Comparison of ENCODE assay signal across 22 cellular contexts in the genomic region with DNA sequence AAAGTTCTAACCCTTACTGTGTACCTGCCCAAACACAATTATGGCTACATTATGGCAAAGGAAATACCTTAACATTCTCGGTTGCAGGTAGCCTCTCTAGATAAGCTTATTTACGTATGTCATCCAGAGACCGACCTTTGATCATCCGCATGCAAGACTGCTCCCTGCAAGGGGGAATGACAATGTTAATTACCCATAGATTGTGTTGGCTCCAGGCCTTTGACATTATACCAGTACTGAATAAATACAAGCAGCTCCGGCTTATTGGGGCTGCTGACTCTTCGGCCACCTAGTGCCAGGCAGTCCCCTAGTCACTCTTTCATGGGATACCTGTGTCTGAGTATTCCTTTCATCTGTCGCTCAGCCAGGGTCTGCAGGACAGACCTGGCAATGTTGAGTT.
A peak's percentile ranks its signal among the peaks of the same experiment; 100 is the strongest.
DNase-seq lines count a peak whose midpoint lies in the region; ATAC-seq, FAIRE-seq and TF ChIP-seq lines count a peak whose summit lies in the region.
"Had no signal": no experiment of that assay in that cellular context is flagged by ENCODE, and none has a peak within 500 bp of the region (broad histone marks: within the 10 kb centered on the region; RNA-seq: fewer than 3 reads in every experiment).

No MANE protein-coding gene starts in this region.

- 2% methylated on average over 4 of the region's 7 CpGs for WGBS in HepG2 (ENCODE audit: low lambda C conversion rate)

- H3K9ac ChIP-seq in HepG2 (ENCODE audit: insufficient read depth, low read depth, low read length): no peak overlapping the region
- H3K9ac ChIP-seq: GM23248, KMS-11 had no signal

- no peak overlapping the region for H2AFZ ChIP-seq in HepG2 (ENCODE audit: low read length)
- H2AFZ ChIP-seq: GM23248 had no signal

- CTCF ChIA-PET in HepG2 (lab: Yijun Ruan, JAX; ENCODE audit: low intra/inter-chr PET ratio, low total read pairs): no interaction called here

- peaks cover 9% of the 10 kb centered on the region for H3K4me1 ChIP-seq in HepG2 (ENCODE audit: insufficient read depth, low read length)
- no peaks in the 10 kb centered on the region for H3K4me1 ChIP-seq in foreskin keratinocyte
- H3K4me1 ChIP-seq in effector memory CD4-positive, alpha-beta T cell (ENCODE audit: control insufficient read depth, insufficient read depth, low read length, poor library complexity, severe bottlenecking): no peaks in the 10 kb centered on the region

- TF ChIP-seq RAD21 in HepG2 (CRISPR knock-in tag; IDR thresholded peaks at IDR 0.05): no peak

- no peak overlapping the region for H3K4me3 ChIP-seq in HepG2 (replicated peaks in 1 of 3; ENCODE audit: insufficient read depth in 1 of 3, low read depth in 2 of 3, low read length in 3 of 3)
- no peak overlapping the region for H3K4me3 ChIP-seq in effector memory CD4-positive, alpha-beta T cell (ENCODE audit: insufficient read depth, low read depth, low read length, poor library complexity, severe bottlenecking)
- H3K4me3 ChIP-seq: GM23248 had no signal

- in situ Hi-C loops in HepG2 (cut with HindIII; ENCODE audit: extremely low pct_ligation_motif_present, low pct_unique_long_range_greater_than_20kb): no loop called here

- ATAC-seq in HepG2: peak; percentile 72
- no peak for ATAC-seq in foreskin keratinocyte

- intact Hi-C loops in HepG2 (cut with micrococcal nuclease; ENCODE audit: unreplicated experiment): no loop called here

- no peaks in the 10 kb centered on the region for H3K79me2 ChIP-seq in HepG2 (ENCODE audit: insufficient read depth, low read length)

- BruUV-seq in HepG2 (replicated peaks; lab: Mats Ljungman, UMichigan): no TSS peak

- no peaks in the 10 kb centered on the region for H3K9me3 ChIP-seq in HepG2 (ENCODE audit: low read length)
- H3K9me3 ChIP-seq in effector memory CD4-positive, alpha-beta T cell (ENCODE audit: control insufficient read depth, low read length): no peaks in the 10 kb centered on the region

- no peak for TF ChIP-seq CTCF in HepG2 (CRISPR knock-in tag; IDR thresholded peaks at IDR 0.05)
- no peak for TF ChIP-seq CTCF in foreskin keratinocyte (conservative IDR thresholded peaks at IDR 0.05)

- no peak for FAIRE-seq in HepG2 (lab: Jason Lieb, UNC)
- FAIRE-seq: GM12891 had no signal

- POLR2A ChIA-PET in HepG2 (lab: Yijun Ruan, JAX): no interaction called here

- H3K27ac ChIP-seq in HepG2 (ENCODE audit: extremely low read length, insufficient read depth, low read length) (no peak overlapping the region), foreskin keratinocyte (no peak overlapping the region)
- H3K27ac ChIP-seq in effector memory CD4-positive, alpha-beta T cell (ENCODE audit: insufficient read depth, low read length, poor library complexity, severe bottlenecking): no peak overlapping the region
- H3K27ac ChIP-seq: C4-2B, GM23248, KMS-11 had no signal

- TF ChIP-seq EP300 in HepG2 (IDR thresholded peaks at IDR 0.05; ENCODE audit: low read depth in 2 of 2, low read length in 2 of 2) (no peak), HepG2 (CRISPR knock-in tag; IDR thresholded peaks at IDR 0.05; ENCODE audit: borderline replicate concordance) (no peak)

- no peaks in the 10 kb centered on the region for H3K36me3 ChIP-seq in HepG2 (replicated peaks in 1 of 2; ENCODE audit: control insufficient read depth in 1 of 2, insufficient read depth in 2 of 2, low read length in 2 of 2)
- no peaks in the 10 kb centered on the region for H3K36me3 ChIP-seq in effector memory CD4-positive, alpha-beta T cell (ENCODE audit: control insufficient read depth, insufficient read depth, low read length)

- no peak for TF ChIP-seq POLR2A in HepG2 (IDR thresholded peaks at IDR 0.05; ENCODE audit: insufficient read depth in 1 of 2, low read depth in 2 of 2, low read length in 2 of 2)

- no peak overlapping the region for H3K4me2 ChIP-seq in HepG2 (ENCODE audit: low read depth, low read length)
- H3K4me2 ChIP-seq: KMS-11 had no signal

- DNase-seq in HuH-7 (ENCODE audit: low spot score) (peak; percentile 8), SW480 (ENCODE audit: low spot score) (peak; percentile 28), HepG2 (ENCODE audit: low spot score) (peak; percentile 35), foreskin keratinocyte (no peak), GDM1 (lab: John Stamatoyannopoulos, UW) (no peak), AG08396 (ENCODE audit: low spot score) (no peak)
- DNase-seq in effector memory CD4-positive, alpha-beta T cell: no peak
- DNase-seq: AML-193, DND-41, H9, HFFc6, NCI-H1105, NCI-H146, NCI-H2029, NCI-H2227 treated with DMSO at 0.1 percent for 48 hours, NCI-H524, OCI-M1, Right ventricle myocardium superior had no signal

- H3K27me3 ChIP-seq in HepG2 (ENCODE audit: control insufficient read depth in 1 of 2, insufficient read depth in 2 of 2, low read length in 2 of 2) (no peaks in the 10 kb centered on the region), foreskin keratinocyte (no peaks in the 10 kb centered on the region)
- no peaks in the 10 kb centered on the region for H3K27me3 ChIP-seq in effector memory CD4-positive, alpha-beta T cell (replicated peaks; ENCODE audit: control insufficient read depth, insufficient read depth, low read length, poor library complexity, severe bottlenecking)

- no peaks in the 10 kb centered on the region for H4K20me1 ChIP-seq in HepG2 (ENCODE audit: insufficient read depth, low read length)

TF ChIP-seq in HepG2, 621 proteins besides CTCF, POLR2A, EP300 and RAD21:
- TF ChIP-seq SMARCE1 (IDR thresholded peaks at IDR 0.05; ENCODE audit: borderline replicate concordance) (no peak), MZF1 (CRISPR knock-in tag; IDR thresholded peaks at IDR 0.05; ENCODE audit: borderline replicate concordance) (no peak), SRY (CRISPR knock-in tag; IDR thresholded peaks at IDR 0.05) (no peak), ZSCAN12 (CRISPR knock-in tag; IDR thresholded peaks at IDR 0.05) (no peak), MEIS1 (CRISPR knock-in tag; IDR thresholded peaks at IDR 0.05; ENCODE audit: borderline replicate concordance) (no peak), HNF4G (IDR thresholded peaks at IDR 0.05; ENCODE audit: borderline replicate concordance, low read depth, low read length) (peak; percentile 27; the same call in 1 of the 2 replicates), HNF4G (CRISPR knock-in tag; IDR thresholded peaks at IDR 0.05; ENCODE audit: borderline replicate concordance, low read depth) (no peak), PHB2 (IDR thresholded peaks at IDR 0.05; ENCODE audit: partially characterized antibody) (no peak), HHEX (CRISPR knock-in tag; IDR thresholded peaks at IDR 0.05) (peak; percentile 54; the same call in 1 of the 2 replicates), HNF4A (CRISPR knock-in tag; IDR thresholded peaks at IDR 0.05) (peak; percentile 43), RELA (CRISPR knock-in tag; IDR thresholded peaks at IDR 0.05) (no peak), REL (CRISPR knock-in tag; conservative IDR thresholded peaks at IDR 0.05) (no peak)
- TF ChIP-seq, protein P1, sequence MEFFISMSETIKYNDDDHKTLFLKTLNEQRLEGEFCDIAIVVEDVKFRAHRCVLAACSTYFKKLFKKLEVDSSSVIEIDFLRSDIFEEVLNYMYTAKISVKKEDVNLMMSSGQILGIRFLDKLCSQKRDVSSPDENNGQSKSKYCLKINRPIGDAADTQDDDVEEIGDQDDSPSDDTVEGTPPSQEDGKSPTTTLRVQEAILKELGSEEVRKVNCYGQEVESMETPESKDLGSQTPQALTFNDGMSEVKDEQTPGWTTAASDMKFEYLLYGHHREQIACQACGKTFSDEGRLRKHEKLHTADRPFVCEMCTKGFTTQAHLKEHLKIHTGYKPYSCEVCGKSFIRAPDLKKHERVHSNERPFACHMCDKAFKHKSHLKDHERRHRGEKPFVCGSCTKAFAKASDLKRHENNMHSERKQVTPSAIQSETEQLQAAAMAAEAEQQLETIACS (CRISPR knock-in tag; IDR thresholded peaks at IDR 0.05): no peak

Comparison
In these comparisons a context has a peak if more than half of its experiments do, and no peak if none do; other contexts are left out.
1. DNase-seq: peak in HuH-7 (single experiment), SW480 (single experiment) and HepG2 (single experiment); none in foreskin keratinocyte (0 of 2), GDM1 (single experiment), AG08396 (single experiment) and effector memory CD4-positive, alpha-beta T cell (0 of 3).